In the genomic region with DNA sequence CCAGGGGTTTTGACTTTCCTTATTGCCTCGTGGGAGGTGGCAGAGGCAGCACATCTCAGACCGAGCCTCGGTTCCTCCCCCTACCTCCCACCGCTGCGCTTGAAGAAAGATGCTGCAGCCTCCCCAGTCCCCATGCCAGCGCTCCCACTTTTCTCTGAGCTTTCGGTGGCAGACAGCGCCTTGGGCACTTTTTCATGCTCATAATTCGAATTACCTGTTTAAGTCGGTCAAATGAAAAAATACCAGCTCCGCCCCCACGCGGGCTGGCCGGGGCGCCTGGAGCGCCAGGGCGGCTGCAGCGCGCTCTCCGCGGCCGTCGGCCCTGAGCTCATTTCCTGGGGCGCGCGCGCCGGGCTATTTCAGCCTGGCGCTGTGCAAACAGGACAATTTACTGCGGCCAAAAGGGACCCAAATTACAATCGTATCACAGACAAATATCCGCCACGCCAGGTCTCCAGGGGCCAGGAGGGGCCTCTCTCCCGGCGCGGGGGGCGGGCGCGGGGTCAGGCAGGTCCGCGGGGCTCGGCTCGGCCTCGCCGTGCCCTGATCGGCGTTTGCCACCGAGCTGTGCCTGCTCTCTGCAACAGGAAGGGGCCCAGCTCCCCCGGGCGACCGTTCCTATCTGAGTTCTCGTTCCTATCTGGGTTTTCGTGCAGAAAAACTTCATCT, we compare ENCODE assay signal across 9 cellular contexts. TPM values are rescaled to one million over a fixed set of nuclear protein-coding genes. Genes with fewer than 3 reads are reported as not detected.
DNase-seq lines count a peak whose midpoint lies in the region; ATAC-seq, FAIRE-seq and TF ChIP-seq lines count a peak whose summit lies in the region.
"Had no signal": no experiment of that assay in that cellular context is flagged by ENCODE, and none has a peak within 500 bp of the region (broad histone marks: within the 10 kb centered on the region; RNA-seq: fewer than 3 reads in every experiment).

No MANE protein-coding gene starts in this region.

- intact Hi-C loops in CD4-positive, alpha-beta T cell (cut with DNase I, micrococcal nuclease) = no loop called here
- intact Hi-C loops in heart right ventricle (cut with DNase I) (loop anchor here in 2 of 10 donors (5.0 kb wide), 2 partner anchors 34 to 39 kb away; no protein-coding TSS in a partner anchor), psoas muscle (cut with DNase I) (no loop called here)

- no peak for DNase-seq in CD4-positive, alpha-beta T cell
- DNase-seq in HTR-8/SVneo (ENCODE audit: insufficient read length, low spot score) (peak; percentile 70), heart right ventricle (peak; percentile 45 to 51), psoas muscle (peak in 1 of 2 donors; percentile 32), medulla oblongata (ENCODE audit: extremely low spot score) (no peak), NCI-H2029 treated with DMSO at 0.1 percent for 48 hours (lab: John Stamatoyannopoulos, UW) (no peak)

- TF ChIP-seq CTCF in CD4-positive, alpha-beta T cell (IDR thresholded peaks at IDR 0.05) = no peak
- TF ChIP-seq CTCF in heart right ventricle (IDR thresholded peaks at IDR 0.05) = peak in 1 of 9 donors; percentile 28
- no peak for TF ChIP-seq CTCF in psoas muscle (IDR thresholded peaks at IDR 0.05)

- peak; percentile 66 for FAIRE-seq in HTR-8/SVneo (lab: Jason Lieb, UNC)

- CTCF ChIA-PET in CD4-positive, alpha-beta T cell (lab: Charles Lee) = no interaction called here

- H3K27me3 ChIP-seq in CD4-positive, alpha-beta T cell (ENCODE audit: control insufficient read depth, insufficient read depth, low read length) = peaks cover 29% of the 10 kb centered on the region
- H3K27me3 ChIP-seq in heart right ventricle (peaks cover 0 to 18% (median 0%) of the 10 kb centered on the region in 7 donors), psoas muscle (ENCODE audit: insufficient read depth in 3 of 3, low read length in 2 of 3) (peaks cover 0 to 41% (median 4%) of the 10 kb centered on the region in 3 donors)

- peaks cover 56% of the 10 kb centered on the region for H3K27me3 Mint-ChIP-seq in CD4-positive, alpha-beta T cell
- peaks cover 37% of the 10 kb centered on the region for H3K27me3 Mint-ChIP-seq in activated T-helper 17 cell treated with anti-CD3 and anti-CD28 coated beads, Interleukin-2, amount 50 U/mL, for 72 hours

- H3K4me1 ChIP-seq in heart right ventricle = peaks cover 0 to 30% (median 18%) of the 10 kb centered on the region in 9 donors
- peaks cover 11% of the 10 kb centered on the region for H3K4me1 ChIP-seq in psoas muscle

- POLR2A ChIA-PET in CD4-positive, alpha-beta T cell (lab: Charles Lee) = interaction anchor here (0.9 kb wide), 1 partner anchor 65 kb away, joined by 3 read pairs; the partner anchor contains the start of gene DUSP3

- H3K27ac Mint-ChIP-seq in CD4-positive, alpha-beta T cell = no peak overlapping the region
- no peak overlapping the region for H3K27ac Mint-ChIP-seq in activated T-helper 17 cell treated with anti-CD3 and anti-CD28 coated beads, Interleukin-2, amount 50 U/mL, for 72 hours

- no peaks in the 10 kb centered on the region for H3K9me3 ChIP-seq in CD4-positive, alpha-beta T cell (ENCODE audit: control insufficient read depth, low read length)
- H3K9me3 ChIP-seq in heart right ventricle (no peaks in the 10 kb centered on the region), psoas muscle (no peaks in the 10 kb centered on the region)

- H3K36me3 ChIP-seq in heart right ventricle (no peaks in the 10 kb centered on the region), psoas muscle (ENCODE audit: insufficient read depth in 1 of 2, low read depth in 1 of 2) (no peaks in the 10 kb centered on the region)

- no peaks in the 10 kb centered on the region for H3K36me3 Mint-ChIP-seq in CD4-positive, alpha-beta T cell (ENCODE audit: low read depth)
- peaks cover 6% of the 10 kb centered on the region for H3K36me3 Mint-ChIP-seq in activated T-helper 17 cell treated with anti-CD3 and anti-CD28 coated beads, Interleukin-2, amount 50 U/mL, for 72 hours (ENCODE audit: low read depth)

- H3K4me3 Mint-ChIP-seq in CD4-positive, alpha-beta T cell = peak overlapping the region; percentile 5
- peak overlapping the region; percentile 66 for H3K4me3 Mint-ChIP-seq in activated T-helper 17 cell treated with anti-CD3 and anti-CD28 coated beads, Interleukin-2, amount 50 U/mL, for 72 hours

- H3K4me3 ChIP-seq in heart right ventricle = peak overlapping the region in 9 of 10 donors; percentile 38 to 60 (median 55)
- peak overlapping the region; percentile 64 for H3K4me3 ChIP-seq in psoas muscle

- H3K4me1 Mint-ChIP-seq in CD4-positive, alpha-beta T cell (ENCODE audit: low read depth) = peaks cover 13% of the 10 kb centered on the region
- peaks cover 13% of the 10 kb centered on the region for H3K4me1 Mint-ChIP-seq in activated T-helper 17 cell treated with anti-CD3 and anti-CD28 coated beads, Interleukin-2, amount 50 U/mL, for 72 hours

- no peak overlapping the region for H3K27ac ChIP-seq in CD4-positive, alpha-beta T cell (ENCODE audit: low read depth, low read length)
- H3K27ac ChIP-seq in heart right ventricle (peak overlapping the region in 9 of 10 donors; percentile 12 to 80 (median 62)), psoas muscle (no peak overlapping the region)

- 1 to 2% methylated on average over 53 of the region's 53 CpGs for WGBS in heart right ventricle, 2 donors
- WGBS in psoas muscle, 3 donors = 1 to 2% (median 2%) methylated on average over 53 of the region's 53 CpGs

- no peaks in the 10 kb centered on the region for H3K9me3 Mint-ChIP-seq in CD4-positive, alpha-beta T cell
- no peaks in the 10 kb centered on the region for H3K9me3 Mint-ChIP-seq in activated T-helper 17 cell treated with anti-CD3 and anti-CD28 coated beads, Interleukin-2, amount 50 U/mL, for 72 hours

- ATAC-seq in CD4-positive, alpha-beta T cell (ENCODE audit: poor library complexity) = no peak
- peak; percentile 73 for ATAC-seq in activated T-helper 17 cell treated with anti-CD3 and anti-CD28 coated beads, Interleukin-2, amount 50 U/mL, for 72 hours (replicated peaks)
- ATAC-seq in heart right ventricle (peak; percentile 72 to 88 (median 82)), psoas muscle (peak in 1 of 4 donors; percentile 67), HG03097 (IDR thresholded peaks at IDR 0.05; ENCODE audit: low FRiP score, unreplicated experiment) (no peak)

RNA-seq across cellular contexts. Expression of gene SOST, which starts 45.0 kb away (rescaled TPM):
- not detected for total RNA-seq in CD4-positive, alpha-beta T cell
- not detected for total RNA-seq in activated T-helper 17 cell treated with anti-CD3 and anti-CD28 coated beads, Interleukin-2, amount 50 U/mL, for 72 hours
- total RNA-seq in heart right ventricle (under 1 TPM in 1 of 10 donors, not detected in 9; 0.14 TPM), psoas muscle (not detected)
- polyA plus RNA-seq in heart right ventricle (under 1 TPM in 1 of 2 donors, not detected in 1; 0.03 TPM), psoas muscle (not detected)
- total RNA-seq: pulmonary artery endothelial cell had no signal

RNA-seq across cellular contexts. Expression of gene MEOX1, which starts 51.9 kb away (rescaled TPM):
- under 1 TPM; 0.41 to 0.50 TPM for total RNA-seq in CD4-positive, alpha-beta T cell
- total RNA-seq in activated T-helper 17 cell treated with anti-CD3 and anti-CD28 coated beads, Interleukin-2, amount 50 U/mL, for 72 hours = 1 to 10 TPM; 3.3 to 4.8 TPM
- 10 to 100 TPM in 8 of 10 donors, 1 to 10 TPM in 2; 6.4 to 20.7 (median 12.3) TPM for total RNA-seq in heart right ventricle
- 10 to 100 TPM; 17.0 to 25.3 TPM for polyA plus RNA-seq in heart right ventricle
- 1 to 10 TPM; 3.9 to 8.7 (median 6.4) TPM for total RNA-seq in psoas muscle
- polyA plus RNA-seq in psoas muscle = 1 to 10 TPM; 4.5 to 6.7 (median 5.0) TPM
- total RNA-seq: pulmonary artery endothelial cell had no signal

Comparison
In these comparisons a context has a peak if more than half of its experiments do, and no peak if none do; other contexts are left out.
1. ATAC-seq: peak in activated T-helper 17 cell treated with anti-CD3 and anti-CD28 coated beads, Interleukin-2, amount 50 U/mL, for 72 hours (single experiment) and heart right ventricle (8 of 8); none in CD4-positive, alpha-beta T cell (single experiment) and HG03097 (single experiment).
2. DNase-seq: peak in HTR-8/SVneo (single experiment) and heart right ventricle (2 of 2); none in CD4-positive, alpha-beta T cell (0 of 10), medulla oblongata (single experiment) and NCI-H2029 treated with DMSO at 0.1 percent for 48 hours (single experiment).
3. H3K27ac ChIP-seq: peak in heart right ventricle (9 of 10); none in CD4-positive, alpha-beta T cell (single experiment) and psoas muscle (single experiment).